Comparison of ENCODE assay signal across 9 cellular contexts in genomic region chr6:73580247-73581149, GRCh38. TPM values are rescaled to one million over a fixed set of nuclear protein-coding genes. Genes with fewer than 3 reads are reported as not detected.
DNase-seq lines count a peak whose midpoint lies in the region; ATAC-seq and TF ChIP-seq lines count a peak whose summit lies in the region.
"Had no signal": no experiment of that assay in that cellular context is flagged by ENCODE, and none has a peak within 500 bp of the region (broad histone marks: within the 10 kb centered on the region; RNA-seq: fewer than 3 reads in every experiment).

No MANE protein-coding gene starts in this region.

- CTCF ChIA-PET in activated naive CD4-positive, alpha-beta T cell treated with anti-CD3 and anti-CD28 coated beads for 36 hours (lab: Charles Lee) = interaction anchor here (0.6 to 2.7 kb wide), 7 partner anchors 9 to 72 kb away, joined by 3 to 10 read pairs (median 5); partner anchors contain the start of gene EEF1A1

- H3K9me3 ChIP-seq in thoracic aorta = no peaks in the 10 kb centered on the region

- H3K4me1 Mint-ChIP-seq in activated naive CD4-positive, alpha-beta T cell treated with anti-CD3 and anti-CD28 coated beads for 36 hours (ENCODE audit: low read depth) = peaks cover 28% of the 10 kb centered on the region
- H3K4me1 Mint-ChIP-seq in glutamatergic neuron (ENCODE audit: low read depth, unreplicated experiment) (peaks cover 6% of the 10 kb centered on the region), osteocyte (ENCODE audit: unreplicated experiment) (peaks cover 46% of the 10 kb centered on the region)

- H3K27me3 ChIP-seq in thoracic aorta (replicated peaks; ENCODE audit: insufficient read depth) = no peaks in the 10 kb centered on the region

- peaks cover 3% of the 10 kb centered on the region for H3K36me3 Mint-ChIP-seq in activated naive CD4-positive, alpha-beta T cell treated with anti-CD3 and anti-CD28 coated beads for 36 hours (ENCODE audit: low read depth)
- peaks cover 7% of the 10 kb centered on the region for H3K36me3 Mint-ChIP-seq in glutamatergic neuron (ENCODE audit: unreplicated experiment)
- H3K36me3 Mint-ChIP-seq in osteocyte (ENCODE audit: unreplicated experiment) = no peaks in the 10 kb centered on the region

- H3K27me3 Mint-ChIP-seq in activated naive CD4-positive, alpha-beta T cell treated with anti-CD3 and anti-CD28 coated beads for 36 hours (ENCODE audit: low read depth) = no peaks in the 10 kb centered on the region
- H3K27me3 Mint-ChIP-seq in glutamatergic neuron (ENCODE audit: unreplicated experiment) (no peaks in the 10 kb centered on the region), osteocyte (ENCODE audit: unreplicated experiment) (no peaks in the 10 kb centered on the region)

- peak overlapping the region; percentile 76 for H3K4me3 Mint-ChIP-seq in activated naive CD4-positive, alpha-beta T cell treated with anti-CD3 and anti-CD28 coated beads for 36 hours
- peak overlapping the region; percentile 40 for H3K4me3 Mint-ChIP-seq in glutamatergic neuron (ENCODE audit: unreplicated experiment)
- peak overlapping the region; percentile 70 for H3K4me3 Mint-ChIP-seq in osteocyte (ENCODE audit: unreplicated experiment)

- H3K27ac ChIP-seq in thoracic aorta = peak overlapping the region; percentile 88 to 93
- H3K27ac ChIP-seq: C4-2B had no signal

- intact Hi-C loops in activated naive CD4-positive, alpha-beta T cell treated with anti-CD3 and anti-CD28 coated beads for 36 hours (cut with micrococcal nuclease) = loop anchor here (1.0 to 2.0 kb wide), 9 partner anchors 20 to 1663 kb away; partner anchors contain the start of genes COX7A2, EEF1A1 and SLC17A5

- peak overlapping the region; percentile 99 for H3K27ac Mint-ChIP-seq in activated naive CD4-positive, alpha-beta T cell treated with anti-CD3 and anti-CD28 coated beads for 36 hours
- peak overlapping the region; percentile 60 for H3K27ac Mint-ChIP-seq in glutamatergic neuron (ENCODE audit: unreplicated experiment)
- peak overlapping the region; percentile 98 for H3K27ac Mint-ChIP-seq in osteocyte (ENCODE audit: unreplicated experiment)

- TF ChIP-seq CTCF in glutamatergic neuron (IDR thresholded peaks at IDR 0.05; ENCODE audit: partially characterized antibody, unreplicated experiment) = no peak
- peak; percentile 48 for TF ChIP-seq CTCF in osteocyte (IDR thresholded peaks at IDR 0.05)
- TF ChIP-seq CTCF in thoracic aorta (IDR thresholded peaks at IDR 0.05) = peak; percentile 55

- ATAC-seq in GM18907 (IDR thresholded peaks at IDR 0.05; ENCODE audit: unreplicated experiment) (peak; percentile 71), HG03139 (IDR thresholded peaks at IDR 0.05; ENCODE audit: unreplicated experiment) (peak; percentile 78), thoracic aorta (ENCODE audit: insufficient number of reproducible peaks, low FRiP score, low read depth) (peak; percentile 97)

- H3K36me3 ChIP-seq in thoracic aorta = no peaks in the 10 kb centered on the region

- peak overlapping the region; percentile 67 for H3K4me3 ChIP-seq in thoracic aorta

- H3K9me3 Mint-ChIP-seq in activated naive CD4-positive, alpha-beta T cell treated with anti-CD3 and anti-CD28 coated beads for 36 hours = peaks cover 7% of the 10 kb centered on the region
- H3K9me3 Mint-ChIP-seq in glutamatergic neuron (ENCODE audit: unreplicated experiment) = peaks cover 4% of the 10 kb centered on the region
- no peaks in the 10 kb centered on the region for H3K9me3 Mint-ChIP-seq in osteocyte (ENCODE audit: unreplicated experiment)

- DNase-seq in A172 (ENCODE audit: low spot score) (peak; percentile 96), SIG-M5 treated with dmso at 0.1 percent for 504 hours (lab: John Stamatoyannopoulos, UW; ENCODE audit: unreplicated experiment) (peak; percentile 82), glutamatergic neuron (peak; percentile 47), osteocyte (ENCODE audit: extremely low spot score, unreplicated experiment) (peak; percentile 97), thoracic aorta (ENCODE audit: low spot score) (peak; percentile 74)
- DNase-seq in activated naive CD4-positive, alpha-beta T cell treated with anti-CD3 and anti-CD28 coated beads for 36 hours = peak; percentile 90

- H3K4me1 ChIP-seq in thoracic aorta (ENCODE audit: control insufficient read depth in 1 of 2, low read depth in 2 of 2) = peaks cover 21 to 27% of the 10 kb centered on the region in 2 donors

RNA-seq across cellular contexts. Expression of gene EEF1A1, which starts 59.7 kb away (rescaled TPM):
- total RNA-seq in A172 (2014; rRNA removed; shearing (Covaris generic)) = 8,683 and 8,714 TPM in 2 replicates
- over 10,000 TPM; 18,342 to 18,732 TPM for total RNA-seq in activated naive CD4-positive, alpha-beta T cell treated with anti-CD3 and anti-CD28 coated beads for 36 hours
- 6,372 TPM for total RNA-seq in glutamatergic neuron (ENCODE audit: unreplicated experiment)
- total RNA-seq in osteocyte = 10,441 and 10,582 TPM in 2 replicates
- total RNA-seq in thoracic aorta = 1,000 to 10,000 TPM; 5,082 to 6,539 TPM

Comparison
In these comparisons a context has a peak if more than half of its experiments do, and no peak if none do; other contexts are left out.
1. Peak in every context shown above with its lines: DNase-seq, ATAC-seq, H3K4me3 ChIP-seq and H3K27ac ChIP-seq.
2. DNase-seq: peak in every context shown above with its lines; median percentile 97 in osteocyte; 96 in A172; 90 in activated naive CD4-positive, alpha-beta T cell treated with anti-CD3 and anti-CD28 coated beads for 36 hours; 82 in SIG-M5 treated with dmso at 0.1 percent for 504 hours; 74 in thoracic aorta; 47 in glutamatergic neuron.